1 cellular context compared by ENCODE assay signal in genomic region chr1:9039761-9040658, GRCh38.
TF ChIP-seq lines count a peak whose summit lies in the region.

No MANE protein-coding gene starts in this region.

TF ChIP-seq in GM23338, 12 proteins besides CTCF, POLR2A, EP300 and RAD21 (continued from another document):
- TF ChIP-seq, protein P1, sequence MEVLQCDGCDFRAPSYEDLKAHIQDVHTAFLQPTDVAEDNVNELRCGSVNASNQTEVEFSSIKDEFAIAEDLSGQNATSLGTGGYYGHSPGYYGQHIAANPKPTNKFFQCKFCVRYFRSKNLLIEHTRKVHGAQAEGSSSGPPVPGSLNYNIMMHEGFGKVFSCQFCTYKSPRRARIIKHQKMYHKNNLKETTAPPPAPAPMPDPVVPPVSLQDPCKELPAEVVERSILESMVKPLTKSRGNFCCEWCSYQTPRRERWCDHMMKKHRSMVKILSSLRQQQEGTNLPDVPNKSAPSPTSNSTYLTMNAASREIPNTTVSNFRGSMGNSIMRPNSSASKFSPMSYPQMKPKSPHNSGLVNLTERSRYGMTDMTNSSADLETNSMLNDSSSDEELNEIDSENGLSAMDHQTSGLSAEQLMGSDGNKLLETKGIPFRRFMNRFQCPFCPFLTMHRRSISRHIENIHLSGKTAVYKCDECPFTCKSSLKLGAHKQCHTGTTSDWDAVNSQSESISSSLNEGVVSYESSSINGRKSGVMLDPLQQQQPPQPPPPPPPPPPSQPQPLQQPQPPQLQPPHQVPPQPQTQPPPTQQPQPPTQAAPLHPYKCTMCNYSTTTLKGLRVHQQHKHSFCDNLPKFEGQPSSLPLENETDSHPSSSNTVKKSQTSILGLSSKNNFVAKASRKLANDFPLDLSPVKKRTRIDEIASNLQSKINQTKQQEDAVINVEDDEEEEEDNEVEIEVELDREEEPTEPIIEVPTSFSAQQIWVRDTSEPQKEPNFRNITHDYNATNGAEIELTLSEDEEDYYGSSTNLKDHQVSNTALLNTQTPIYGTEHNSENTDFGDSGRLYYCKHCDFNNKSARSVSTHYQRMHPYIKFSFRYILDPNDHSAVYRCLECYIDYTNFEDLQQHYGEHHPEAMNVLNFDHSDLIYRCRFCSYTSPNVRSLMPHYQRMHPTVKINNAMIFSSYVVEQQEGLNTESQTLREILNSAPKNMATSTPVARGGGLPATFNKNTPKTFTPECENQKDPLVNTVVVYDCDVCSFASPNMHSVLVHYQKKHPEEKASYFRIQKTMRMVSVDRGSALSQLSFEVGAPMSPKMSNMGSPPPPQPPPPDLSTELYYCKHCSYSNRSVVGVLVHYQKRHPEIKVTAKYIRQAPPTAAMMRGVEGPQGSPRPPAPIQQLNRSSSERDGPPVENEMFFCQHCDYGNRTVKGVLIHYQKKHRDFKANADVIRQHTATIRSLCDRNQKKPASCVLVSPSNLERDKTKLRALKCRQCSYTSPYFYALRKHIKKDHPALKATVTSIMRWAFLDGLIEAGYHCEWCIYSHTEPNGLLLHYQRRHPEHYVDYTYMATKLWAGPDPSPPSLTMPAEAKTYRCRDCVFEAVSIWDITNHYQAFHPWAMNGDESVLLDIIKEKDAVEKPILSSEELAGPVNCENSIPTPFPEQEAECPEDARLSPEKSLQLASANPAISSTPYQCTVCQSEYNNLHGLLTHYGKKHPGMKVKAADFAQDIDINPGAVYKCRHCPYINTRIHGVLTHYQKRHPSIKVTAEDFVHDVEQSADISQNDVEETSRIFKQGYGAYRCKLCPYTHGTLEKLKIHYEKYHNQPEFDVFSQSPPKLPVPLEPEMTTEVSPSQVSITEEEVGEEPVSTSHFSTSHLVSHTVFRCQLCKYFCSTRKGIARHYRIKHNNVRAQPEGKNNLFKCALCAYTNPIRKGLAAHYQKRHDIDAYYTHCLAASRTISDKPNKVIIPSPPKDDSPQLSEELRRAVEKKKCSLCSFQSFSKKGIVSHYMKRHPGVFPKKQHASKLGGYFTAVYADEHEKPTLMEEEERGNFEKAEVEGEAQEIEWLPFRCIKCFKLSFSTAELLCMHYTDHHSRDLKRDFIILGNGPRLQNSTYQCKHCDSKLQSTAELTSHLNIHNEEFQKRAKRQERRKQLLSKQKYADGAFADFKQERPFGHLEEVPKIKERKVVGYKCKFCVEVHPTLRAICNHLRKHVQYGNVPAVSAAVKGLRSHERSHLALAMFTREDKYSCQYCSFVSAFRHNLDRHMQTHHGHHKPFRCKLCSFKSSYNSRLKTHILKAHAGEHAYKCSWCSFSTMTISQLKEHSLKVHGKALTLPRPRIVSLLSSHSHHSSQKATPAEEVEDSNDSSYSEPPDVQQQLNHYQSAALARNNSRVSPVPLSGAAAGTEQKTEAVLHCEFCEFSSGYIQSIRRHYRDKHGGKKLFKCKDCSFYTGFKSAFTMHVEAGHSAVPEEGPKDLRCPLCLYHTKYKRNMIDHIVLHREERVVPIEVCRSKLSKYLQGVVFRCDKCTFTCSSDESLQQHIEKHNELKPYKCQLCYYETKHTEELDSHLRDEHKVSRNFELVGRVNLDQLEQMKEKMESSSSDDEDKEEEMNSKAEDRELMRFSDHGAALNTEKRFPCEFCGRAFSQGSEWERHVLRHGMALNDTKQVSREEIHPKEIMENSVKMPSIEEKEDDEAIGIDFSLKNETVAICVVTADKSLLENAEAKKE (CRISPR knock-in tag; IDR thresholded peaks at IDR 0.05) = no peak
- TF ChIP-seq CREB1 (CRISPR knock-in tag; IDR thresholded peaks at IDR 0.05; ENCODE audit: low read depth) (no peak), ETS1 (IDR thresholded peaks at IDR 0.05) (no peak)
